14 cellular contexts compared by ENCODE assay signal in genomic region chr12:118980407-118981014, GRCh38. TPM values are rescaled to one million over a fixed set of nuclear protein-coding genes. Genes with fewer than 3 reads are reported as not detected.
DNase-seq lines count a peak whose midpoint lies in the region; ATAC-seq lines count a peak whose summit lies in the region.
"Had no signal": no experiment of that assay in that cellular context is flagged by ENCODE, and none has a peak within 500 bp of the region (broad histone marks: within the 10 kb centered on the region; RNA-seq: fewer than 3 reads in every experiment).

No MANE protein-coding gene starts in this region.

- peak overlapping the region; percentile 3; the same call in 1 of the 2 replicates for H3K4me3 ChIP-seq in SK-N-MC
- H3K4me3 ChIP-seq: BLaER1 treated with 17β-estradiol and CSF1 and Interleukin-3, amounts not matched to agents 10 nM and 100 nM had no signal

- no peak overlapping the region for H3K27ac ChIP-seq in SK-N-MC
- H3K27ac ChIP-seq: BLaER1 treated with 17β-estradiol and CSF1 and Interleukin-3, amounts not matched to agents 10 nM and 100 nM; brain microvascular endothelial cell had no signal

- no peaks in the 10 kb centered on the region for H3K9me3 ChIP-seq in SK-N-MC (ENCODE audit: low read depth, low read length)
- H3K9me3 ChIP-seq: BLaER1 treated with 17β-estradiol and CSF1 and Interleukin-3, amounts not matched to agents 10 nM and 100 nM had no signal

- no peaks in the 10 kb centered on the region for H3K36me3 Mint-ChIP-seq in activated CD4-positive, alpha-beta memory T cell treated with anti-CD3 and anti-CD28 coated beads, Interleukin-2, amount 10 ng/mL, durations not matched to agents 7 days and 5 days (ENCODE audit: low read depth)
- H3K36me3 Mint-ChIP-seq: natural killer cell treated with Interleukin-12 subunit alpha and Interleukin-12 subunit beta and Interleukin-15 and Interleukin-18, amount 100 ng/mL, for 72 hours; stimulated activated effector memory CD8-positive, alpha-beta T cell treated with anti-CD3 and anti-CD28 coated beads, Interleukin-12 subunit alpha, Interleukin-12 subunit beta, amount 100 ng/mL, for 72 hours had no signal

- no peaks in the 10 kb centered on the region for H3K9me3 Mint-ChIP-seq in activated CD4-positive, alpha-beta memory T cell treated with anti-CD3 and anti-CD28 coated beads, Interleukin-2, amount 10 ng/mL, durations not matched to agents 7 days and 5 days
- H3K9me3 Mint-ChIP-seq: natural killer cell treated with Interleukin-12 subunit alpha and Interleukin-12 subunit beta and Interleukin-15 and Interleukin-18, amount 100 ng/mL, for 72 hours had no signal

- H3K4me3 Mint-ChIP-seq in activated CD4-positive, alpha-beta memory T cell treated with anti-CD3 and anti-CD28 coated beads, Interleukin-2, amount 10 ng/mL, durations not matched to agents 7 days and 5 days: no peak overlapping the region
- H3K4me3 Mint-ChIP-seq: activated T-helper 17 cell treated with anti-CD3 and anti-CD28 coated beads, Interleukin-2, amount 50 U/mL, for 72 hours; natural killer cell treated with Interleukin-12 subunit alpha and Interleukin-12 subunit beta and Interleukin-15 and Interleukin-18, amount 100 ng/mL, for 72 hours; stimulated activated effector memory CD8-positive, alpha-beta T cell treated with anti-CD3 and anti-CD28 coated beads, Interleukin-12 subunit alpha, Interleukin-12 subunit beta, amount 100 ng/mL, for 72 hours had no signal

- no peaks in the 10 kb centered on the region for H3K36me3 ChIP-seq in SK-N-MC (ENCODE audit: insufficient read depth, low read length)
- H3K36me3 ChIP-seq: BLaER1 treated with 17β-estradiol and CSF1 and Interleukin-3, amounts not matched to agents 10 nM and 100 nM; brain microvascular endothelial cell had no signal

- no peak overlapping the region for H3K27ac Mint-ChIP-seq in activated CD4-positive, alpha-beta memory T cell treated with anti-CD3 and anti-CD28 coated beads, Interleukin-2, amount 10 ng/mL, durations not matched to agents 7 days and 5 days
- H3K27ac Mint-ChIP-seq: activated T-helper 17 cell treated with anti-CD3 and anti-CD28 coated beads, Interleukin-2, amount 50 U/mL, for 72 hours; natural killer cell treated with Interleukin-12 subunit alpha and Interleukin-12 subunit beta and Interleukin-15 and Interleukin-18, amount 100 ng/mL, for 72 hours; stimulated activated effector memory CD8-positive, alpha-beta T cell treated with anti-CD3 and anti-CD28 coated beads, Interleukin-12 subunit alpha, Interleukin-12 subunit beta, amount 100 ng/mL, for 72 hours had no signal

- ATAC-seq in GM19035 (IDR thresholded peaks at IDR 0.05; ENCODE audit: unreplicated experiment): no peak
- ATAC-seq in HG03354 (IDR thresholded peaks at IDR 0.05; ENCODE audit: poor library complexity, severe bottlenecking, unreplicated experiment): no peak
- ATAC-seq: activated T-helper 17 cell treated with anti-CD3 and anti-CD28 coated beads, Interleukin-2, amount 50 U/mL, for 72 hours; natural killer cell treated with Interleukin-12 subunit alpha and Interleukin-12 subunit beta and Interleukin-15 and Interleukin-18, amount 100 ng/mL, for 72 hours; stimulated activated effector memory CD8-positive, alpha-beta T cell treated with anti-CD3 and anti-CD28 coated beads, Interleukin-12 subunit alpha, Interleukin-12 subunit beta, amount 100 ng/mL, for 72 hours had no signal

- DNase-seq in DMS79 (lab: John Stamatoyannopoulos, UW): peak; percentile 22
- DNase-seq in NCI-H1694 (lab: John Stamatoyannopoulos, UW): peak; percentile 55
- DNase-seq in SK-N-MC (ENCODE audit: low read depth, low spot score): no peak
- DNase-seq in left kidney (ENCODE audit: low read depth, low spot score): peak; percentile 12
- DNase-seq in kidney glomerular epithelial cell (lab: John Stamatoyannopoulos, UW): no peak
- DNase-seq in activated CD4-positive, alpha-beta memory T cell treated with anti-CD3 and anti-CD28 coated beads, Interleukin-2, amount 10 ng/mL, durations not matched to agents 7 days and 5 days: no peak

- CTCF ChIA-PET in activated CD4-positive, alpha-beta memory T cell treated with anti-CD3 and anti-CD28 coated beads, Interleukin-2, amount 10 ng/mL, durations not matched to agents 7 days and 5 days (lab: Charles Lee): no interaction called here

- H3K27me3 Mint-ChIP-seq in activated CD4-positive, alpha-beta memory T cell treated with anti-CD3 and anti-CD28 coated beads, Interleukin-2, amount 10 ng/mL, durations not matched to agents 7 days and 5 days: peaks cover 17% of the 10 kb centered on the region

- POLR2A ChIA-PET in activated CD4-positive, alpha-beta memory T cell treated with anti-CD3 and anti-CD28 coated beads, Interleukin-2, amount 10 ng/mL, durations not matched to agents 7 days and 5 days (lab: Charles Lee): no interaction called here

- H3K4me1 Mint-ChIP-seq in activated CD4-positive, alpha-beta memory T cell treated with anti-CD3 and anti-CD28 coated beads, Interleukin-2, amount 10 ng/mL, durations not matched to agents 7 days and 5 days: no peaks in the 10 kb centered on the region
- H3K4me1 Mint-ChIP-seq: activated T-helper 17 cell treated with anti-CD3 and anti-CD28 coated beads, Interleukin-2, amount 50 U/mL, for 72 hours; stimulated activated effector memory CD8-positive, alpha-beta T cell treated with anti-CD3 and anti-CD28 coated beads, Interleukin-12 subunit alpha, Interleukin-12 subunit beta, amount 100 ng/mL, for 72 hours had no signal

- H3K9ac ChIP-seq in SK-N-MC (ENCODE audit: insufficient read length): no peak overlapping the region
- H3K9ac ChIP-seq: BLaER1 treated with 17β-estradiol and CSF1 and Interleukin-3, amounts not matched to agents 10 nM and 100 nM had no signal

RNA-seq across cellular contexts. Expression of gene SRRM4, which starts 0.8 kb away (rescaled TPM):
- total RNA-seq in activated CD4-positive, alpha-beta memory T cell treated with anti-CD3 and anti-CD28 coated beads, Interleukin-2, amount 10 ng/mL, durations not matched to agents 7 days and 5 days: not detected
- total RNA-seq: activated T-helper 17 cell treated with anti-CD3 and anti-CD28 coated beads, Interleukin-2, amount 50 U/mL, for 72 hours; HT1080; natural killer cell treated with Interleukin-12 subunit alpha and Interleukin-12 subunit beta and Interleukin-15 and Interleukin-18, amount 100 ng/mL, for 72 hours had no signal

Comparison
In these comparisons a context has a peak if more than half of its experiments do, and no peak if none do; other contexts are left out.
1. DNase-seq: peak in DMS79 (single experiment), NCI-H1694 (single experiment) and left kidney (single experiment); none in SK-N-MC (single experiment), kidney glomerular epithelial cell (single experiment) and activated CD4-positive, alpha-beta memory T cell treated with anti-CD3 and anti-CD28 coated beads, Interleukin-2, amount 10 ng/mL, durations not matched to agents 7 days and 5 days (single experiment).